8 cellular contexts compared by ENCODE assay signal in the genomic region with DNA sequence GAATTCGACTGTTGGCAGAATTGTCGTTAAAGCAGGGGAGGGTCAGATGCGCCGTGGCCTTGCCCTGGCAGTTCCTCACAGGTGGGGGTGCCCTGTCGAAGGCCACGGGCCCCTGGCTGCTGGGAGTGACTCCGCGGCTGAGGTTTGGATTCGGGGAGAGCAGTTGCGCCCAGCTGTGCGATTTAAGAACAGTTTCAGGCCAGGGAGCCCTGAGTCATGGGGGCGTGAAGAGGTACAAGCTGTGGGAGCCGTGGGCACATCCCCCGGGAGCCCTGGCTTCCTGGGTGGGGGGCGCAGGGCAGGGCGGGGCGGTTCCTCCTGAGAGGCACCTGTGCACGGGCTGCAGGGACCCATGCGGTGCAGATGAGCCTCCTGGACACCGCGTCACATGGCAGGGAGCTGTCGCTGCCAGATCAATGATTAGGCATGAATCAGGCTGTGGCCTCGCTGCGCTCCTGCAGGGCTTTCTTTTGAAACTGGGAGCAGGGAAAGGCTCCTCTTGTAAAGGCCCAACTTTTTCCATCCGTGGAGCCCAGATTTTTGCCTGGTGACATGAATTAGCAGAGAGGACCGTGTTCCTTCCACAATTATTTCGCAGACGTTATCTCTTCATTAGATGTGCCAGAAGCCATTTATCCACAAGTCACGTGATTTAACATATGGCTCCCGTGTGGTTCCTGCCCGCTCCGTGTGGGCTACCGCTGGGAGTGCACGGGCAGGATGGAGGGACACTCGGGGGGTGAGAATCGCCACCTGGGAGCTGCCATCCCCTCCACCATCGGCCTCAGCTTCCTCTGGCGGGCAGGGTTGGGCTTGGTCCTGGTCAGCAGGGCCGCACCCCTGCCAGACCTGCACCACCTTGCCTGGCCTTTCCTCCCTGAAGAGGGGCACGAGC. TPM values are rescaled to one million over a fixed set of nuclear protein-coding genes. Genes with fewer than 3 reads are reported as not detected.
DNase-seq lines count a peak whose midpoint lies in the region; ATAC-seq, FAIRE-seq and TF ChIP-seq lines count a peak whose summit lies in the region.

No MANE protein-coding gene starts in this region.

- TF ChIP-seq EP300 in GM12878 (IDR thresholded peaks at IDR 0.05; ENCODE audit: borderline replicate concordance in 1 of 2, control insufficient read depth in 1 of 2, low read depth in 2 of 2, low read length in 2 of 2) = no peak

- H3K27ac ChIP-seq in Peyer's patch (peak overlapping the region; percentile 95 to 99 (median 96)), GM12878 (ENCODE audit: control insufficient read depth, insufficient read depth) (no peak overlapping the region)

- no peaks in the 10 kb centered on the region for H4K20me1 ChIP-seq in GM12878 (ENCODE audit: control insufficient read depth, insufficient read depth)

- ATAC-seq in HG02798 (IDR thresholded peaks at IDR 0.05; ENCODE audit: poor library complexity, unreplicated experiment) (peak; percentile 21), GM12878 (peak; percentile 43), GM21367 (IDR thresholded peaks at IDR 0.05; ENCODE audit: unreplicated experiment) (no peak)

- H2AFZ ChIP-seq in GM12878 (ENCODE audit: control insufficient read depth, low read depth, low read length) = no peak overlapping the region; the same call in 1 of the 2 replicates

- no peak for TF ChIP-seq RAD21 in GM12878 (IDR thresholded peaks at IDR 0.05; ENCODE audit: insufficient read depth, low read depth, low read length)

- no peaks in the 10 kb centered on the region for H3K79me2 ChIP-seq in GM12878 (ENCODE audit: control insufficient read depth, insufficient read depth, low read length)

- TF ChIP-seq CTCF in Peyer's patch (IDR thresholded peaks at IDR 0.05) (peak in 3 of 6 experiments; percentile 10 to 33 (median 30)), GM12878 (IDR thresholded peaks at IDR 0.05 in 2 of 3, conservative IDR thresholded peaks at IDR 0.05 in 1 of 3; ENCODE audit: control insufficient read depth in 2 of 3, extremely low read depth in 1 of 3, insufficient read depth in 1 of 3, low read depth in 3 of 3, low read length in 3 of 3) (no peak)

- SMC1A ChIA-PET in GM12878 (lab: Charles Lee; ENCODE audit: uncharacterized antibody, unreplicated experiment) = interaction anchor here (0.7 kb wide), 1 partner anchor 49 kb away, joined by 3 read pairs; no protein-coding TSS in a partner anchor

- intact Hi-C loops in GM12878 (cut with micrococcal nuclease; ENCODE audit: unreplicated experiment) = loop anchor here (5.0 kb wide), 1 partner anchor 54 kb away; no protein-coding TSS in a partner anchor

- no peak for FAIRE-seq in GM12878 (lab: Jason Lieb, UNC)

- no TSS peak for BruUV-seq in GM12878 (replicated peaks; lab: Mats Ljungman, UMichigan)

- peak overlapping the region; percentile 66 for H3K4me2 ChIP-seq in GM12878 (ENCODE audit: control insufficient read depth, insufficient read depth)

- in situ Hi-C loops in GM12878 (cut with MboI) = no loop called here

- TF ChIP-seq POLR2A in Peyer's patch (IDR thresholded peaks at IDR 0.05) (no peak), GM12878 (IDR thresholded peaks at IDR 0.05; ENCODE audit: low read depth, low read length) (no peak)

- peak; percentile 73 for DNase-seq in GM03348 (ENCODE audit: low spot score)
- peak; percentile 76 to 86 (median 82) for DNase-seq in Peyer's patch
- no peak for DNase-seq in GM12878 (ENCODE audit: low read depth, low spot score)
- peak; percentile 47 for DNase-seq in stimulated activated CD4-positive, alpha-beta T cell treated with anti-CD3 and anti-CD28 coated beads, Interleukin-1b, Interleukin-23, amount 100 ng/mL, for 48 hours
- DNase-seq in Ammon's horn (ENCODE audit: low spot score) = no peak

- H3K4me3 ChIP-seq in Peyer's patch (peak overlapping the region; percentile 90 to 99 (median 92)), GM12878 (peak overlapping the region; percentile 64), iPS-18c (ENCODE audit: insufficient read depth, low read depth, low read length) (peak overlapping the region; percentile 50)

- CTCF ChIA-PET in GM12878 (lab: Yijun Ruan, JAX) = interaction anchor here (0.8 kb wide), 1 partner anchor 49 kb away, joined by 3 read pairs; no protein-coding TSS in a partner anchor

- H3K36me3 ChIP-seq in Peyer's patch (no peaks in the 10 kb centered on the region), GM12878 (ENCODE audit: control insufficient read depth in 2 of 2, insufficient read depth in 2 of 2, low read length in 1 of 2) (no peaks in the 10 kb centered on the region)

- H3K9me3 ChIP-seq in Peyer's patch = no peaks in the 10 kb centered on the region
- H3K9me3 ChIP-seq in GM12878 (replicated peaks; ENCODE audit: control insufficient read depth, insufficient read depth, low read length) = no peaks in the 10 kb centered on the region
- H3K9me3 ChIP-seq in iPS-18c (ENCODE audit: control insufficient read depth, insufficient read depth, low read length) = no peaks in the 10 kb centered on the region

- H3K27me3 ChIP-seq in Peyer's patch (no peaks in the 10 kb centered on the region), GM12878 (replicated peaks in 1 of 2; ENCODE audit: control insufficient read depth in 2 of 2, insufficient read depth in 2 of 2, low read length in 1 of 2) (peaks cover 0 to 3% of the 10 kb centered on the region in 2 experiments; a peak in 3 of 4 replicates)

- H3K9ac ChIP-seq in GM12878 (ENCODE audit: control insufficient read depth, insufficient read depth, low read length) = peak overlapping the region; percentile 35; the same call in 1 of the 2 replicates

- H3K4me1 ChIP-seq in Peyer's patch = peaks cover 0 to 58% (median 30%) of the 10 kb centered on the region in 4 donors
- peaks cover 8% of the 10 kb centered on the region; the same call in 1 of the 2 replicates for H3K4me1 ChIP-seq in GM12878 (ENCODE audit: control insufficient read depth, insufficient read depth, low read length)

- 12% methylated on average over 38 of the region's 40 CpGs for WGBS in GM12878 (ENCODE audit: insufficient coverage, insufficient replicate concordance, low lambda C conversion rate, missing lambda C conversion rate)

- POLR2A ChIA-PET in GM12878 (lab: Charles Lee) = interaction anchor here (0.9 kb wide), 1 partner anchor 23 kb away, joined by 3 read pairs; no protein-coding TSS in a partner anchor

- RAD21 ChIA-PET in GM12878 (lab: Charles Lee; ENCODE audit: unreplicated experiment) = no interaction called here

TF ChIP-seq in GM12878, 131 proteins besides CTCF, POLR2A, EP300 and RAD21:
- TF ChIP-seq KDM1A (IDR thresholded peaks at IDR 0.05; ENCODE audit: borderline replicate concordance) (no peak), POLR2AphosphoS2 (IDR thresholded peaks at IDR 0.05; ENCODE audit: low read depth, low read length) (no peak), RAD51 (IDR thresholded peaks at IDR 0.05) (peak; percentile 74; the same call in 1 of the 2 replicates), BHLHE40 (IDR thresholded peaks at IDR 0.05; ENCODE audit: borderline replicate concordance in 1 of 2, low read depth in 2 of 2, low read length in 1 of 2) (peak in 1 of 2 experiments; percentile 44; a peak in 1 of 4 replicates), CBFB (IDR thresholded peaks at IDR 0.05; ENCODE audit: low read depth) (no peak)

RNA-seq across cellular contexts. Expression of gene PWWP2B, which starts 0.9 kb away (rescaled TPM):
- total RNA-seq in Peyer's patch (10 to 100 TPM; 11.4 to 19.2 (median 15.1) TPM), GM12878 (2014; rRNA removed) (0.38 and 0.56 TPM in 2 replicates), GM12878 (2014; rRNA removed; fragmentation: Illumina TruSeq; extraction: Trizol) (0.04 TPM in 1 of 2 replicates, not detected in the other), GM12878 (2021) (0.72 and 0.87 TPM in 2 replicates)
- 0.44 and 0.90 TPM in 2 replicates for total RNA-seq in GM12878 (2013; cell fraction: nucleolus; rRNA removed)
- not detected for polyA plus RNA-seq in GM12878 (2011; ENCODE audit: low read depth)
- polyA plus RNA-seq in GM12878 (2011; rRNA removed) (not detected in 2 replicates), GM12878 (2014; fragmentation: Illumina TruSeq; extraction: Trizol) (0.04 TPM in 1 of 2 replicates, not detected in the other), GM12878 (2014; fragmentation: Nextera tagmentation; extraction: Ambion mirVana) (not detected), GM12878 (2014; rRNA removed) (0.30 and 0.59 TPM in 2 replicates), GM12878 (2016; fragmentation: Nextera tagmentation; extraction: Ambion mirVana) (under 1 TPM in 1 of 2 experiments, not detected in 1; 0.14 TPM)
- 0.03 TPM in 1 of 2 replicates, not detected in the other for polyA plus RNA-seq in GM12878 (2011; cell fraction: cytosol; rRNA removed)
- polyA plus RNA-seq in GM12878 (2011; cell fraction: nucleus; rRNA removed) = not detected in 2 replicates
- 0.22 and 0.49 TPM in 2 replicates for polyA plus RNA-seq in GM12878 (2012)
- not detected in 2 replicates for polyA minus RNA-seq in GM12878 (2011; rRNA and poly(A)+ RNA removed)
- polyA minus RNA-seq in GM12878 (2011; cell fraction: cytosol; rRNA and poly(A)+ RNA removed) = 0.67 TPM in 1 of 2 replicates, not detected in the other
- polyA minus RNA-seq in GM12878 (2011; cell fraction: nucleus; rRNA and poly(A)+ RNA removed) = not detected in 2 replicates

Comparison
In these comparisons a context has a peak if more than half of its experiments do, and no peak if none do; other contexts are left out.
1. DNase-seq: peak in GM03348 (single experiment), Peyer's patch (3 of 3) and stimulated activated CD4-positive, alpha-beta T cell treated with anti-CD3 and anti-CD28 coated beads, Interleukin-1b, Interleukin-23, amount 100 ng/mL, for 48 hours (single experiment); none in GM12878 (single experiment) and Ammon's horn (single experiment).
2. RNA of gene PWWP2B, which starts 0.9 kb away (total RNA-seq): 11.4 to 19.2 TPM in Peyer's patch; 0.04 to 0.90 TPM in GM12878; every median in the first group is over 4 times any median in the second.
3. Peak in every context shown above with its lines, with median percentiles within 50 percentile points of each other: H3K4me3 ChIP-seq.